ENCODE assay signal across 2 cellular contexts in the genomic region with DNA sequence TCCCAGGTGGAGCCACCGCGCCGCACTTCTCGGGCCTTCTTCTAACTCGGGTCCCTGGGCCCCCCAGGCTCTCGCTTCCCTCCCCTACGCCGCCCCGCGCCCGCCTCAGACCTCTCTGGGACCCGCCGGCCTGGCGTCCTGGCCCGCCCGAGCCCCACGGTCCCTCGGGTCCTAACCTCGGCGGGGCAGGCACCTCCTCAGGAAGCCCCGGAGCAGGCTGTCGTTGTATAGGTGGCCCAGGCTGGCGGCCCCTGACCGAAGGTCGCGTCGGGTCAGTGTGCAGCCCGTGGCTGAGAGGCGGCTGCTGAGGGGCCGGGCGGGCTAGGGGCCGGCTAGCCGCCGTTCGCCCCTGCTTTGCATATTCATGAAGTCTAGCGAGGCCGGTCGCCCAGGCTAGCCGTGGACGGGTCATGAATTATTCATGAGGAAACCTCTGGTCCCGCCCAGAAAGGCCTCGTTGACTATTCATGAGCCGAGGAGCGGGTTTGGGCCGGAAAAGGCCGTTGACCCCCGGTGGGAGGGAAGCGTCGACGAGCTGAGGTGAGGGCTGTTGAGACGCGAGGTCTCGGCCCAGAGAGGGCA.
TF ChIP-seq lines count a peak whose summit lies in the region.

HORMAD2 (plus strand) TSS at position 513 of the 582 bp plus-strand sequence. CDS start 13,489 bp downstream, outside the sequence.

TF ChIP-seq in liver, 16 proteins besides CTCF, POLR2A, EP300 and RAD21:
- TF ChIP-seq EGR1 (IDR thresholded peaks at IDR 0.05; ENCODE audit: low read depth in 2 of 2), result no peak
- TF ChIP-seq GABPA (IDR thresholded peaks at IDR 0.05 in 1 of 2, conservative IDR thresholded peaks at IDR 0.05 in 1 of 2), result no peak
- TF ChIP-seq ZBTB33 (IDR thresholded peaks at IDR 0.05), result no peak
- peak; percentile 71 to 73 for TF ChIP-seq RXRA (IDR thresholded peaks at IDR 0.05)
- TF ChIP-seq MAX (IDR thresholded peaks at IDR 0.05), result no peak
- TF ChIP-seq HNF4G (IDR thresholded peaks at IDR 0.05), result no peak
- TF ChIP-seq JUND (IDR thresholded peaks at IDR 0.05), result no peak
- peak; percentile 11 for TF ChIP-seq NR2F2 (IDR thresholded peaks at IDR 0.05)
- peak in 1 of 2 donors; percentile 31 for TF ChIP-seq HNF4A (conservative IDR thresholded peaks at IDR 0.05)

TF ChIP-seq in HepG2, 621 proteins besides CTCF, POLR2A, EP300 and RAD21:
- TF ChIP-seq RORA (CRISPR knock-in tag; IDR thresholded peaks at IDR 0.05), result no peak
- no peak for TF ChIP-seq NFKB2 (CRISPR knock-in tag; IDR thresholded peaks at IDR 0.05; ENCODE audit: borderline replicate concordance)
- TF ChIP-seq FOSL2 (CRISPR knock-in tag; IDR thresholded peaks at IDR 0.05), result no peak
- TF ChIP-seq, protein P1, sequence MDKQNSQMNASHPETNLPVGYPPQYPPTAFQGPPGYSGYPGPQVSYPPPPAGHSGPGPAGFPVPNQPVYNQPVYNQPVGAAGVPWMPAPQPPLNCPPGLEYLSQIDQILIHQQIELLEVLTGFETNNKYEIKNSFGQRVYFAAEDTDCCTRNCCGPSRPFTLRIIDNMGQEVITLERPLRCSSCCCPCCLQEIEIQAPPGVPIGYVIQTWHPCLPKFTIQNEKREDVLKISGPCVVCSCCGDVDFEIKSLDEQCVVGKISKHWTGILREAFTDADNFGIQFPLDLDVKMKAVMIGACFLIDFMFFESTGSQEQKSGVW (CRISPR knock-in tag; IDR thresholded peaks at IDR 0.05; ENCODE audit: borderline replicate concordance), result no peak
- no peak for TF ChIP-seq RFX1 (IDR thresholded peaks at IDR 0.05)
- TF ChIP-seq NFE2 (CRISPR knock-in tag; IDR thresholded peaks at IDR 0.05), result no peak
- TF ChIP-seq, protein P2, sequence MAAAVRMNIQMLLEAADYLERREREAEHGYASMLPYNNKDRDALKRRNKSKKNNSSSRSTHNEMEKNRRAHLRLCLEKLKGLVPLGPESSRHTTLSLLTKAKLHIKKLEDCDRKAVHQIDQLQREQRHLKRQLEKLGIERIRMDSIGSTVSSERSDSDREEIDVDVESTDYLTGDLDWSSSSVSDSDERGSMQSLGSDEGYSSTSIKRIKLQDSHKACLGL (CRISPR knock-in tag; IDR thresholded peaks at IDR 0.05), result no peak
- TF ChIP-seq, protein P3, sequence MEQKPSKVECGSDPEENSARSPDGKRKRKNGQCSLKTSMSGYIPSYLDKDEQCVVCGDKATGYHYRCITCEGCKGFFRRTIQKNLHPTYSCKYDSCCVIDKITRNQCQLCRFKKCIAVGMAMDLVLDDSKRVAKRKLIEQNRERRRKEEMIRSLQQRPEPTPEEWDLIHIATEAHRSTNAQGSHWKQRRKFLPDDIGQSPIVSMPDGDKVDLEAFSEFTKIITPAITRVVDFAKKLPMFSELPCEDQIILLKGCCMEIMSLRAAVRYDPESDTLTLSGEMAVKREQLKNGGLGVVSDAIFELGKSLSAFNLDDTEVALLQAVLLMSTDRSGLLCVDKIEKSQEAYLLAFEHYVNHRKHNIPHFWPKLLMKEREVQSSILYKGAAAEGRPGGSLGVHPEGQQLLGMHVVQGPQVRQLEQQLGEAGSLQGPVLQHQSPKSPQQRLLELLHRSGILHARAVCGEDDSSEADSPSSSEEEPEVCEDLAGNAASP (CRISPR knock-in tag; IDR thresholded peaks at IDR 0.05; ENCODE audit: borderline replicate concordance), result no peak
- TF ChIP-seq BRCA1 (CRISPR knock-in tag; IDR thresholded peaks at IDR 0.05), result no peak
- TF ChIP-seq TEAD2 (CRISPR knock-in tag; IDR thresholded peaks at IDR 0.05), result no peak
- TF ChIP-seq ATF1 (CRISPR knock-in tag; IDR thresholded peaks at IDR 0.05), result no peak
- no peak for TF ChIP-seq ZNF510 (CRISPR knock-in tag; IDR thresholded peaks at IDR 0.05; ENCODE audit: low read depth)
- TF ChIP-seq HMGXB3 (CRISPR knock-in tag; IDR thresholded peaks at IDR 0.05; ENCODE audit: borderline replicate concordance), result no peak
- no peak for TF ChIP-seq NAIF1 (CRISPR knock-in tag; IDR thresholded peaks at IDR 0.05; ENCODE audit: borderline replicate concordance)
- no peak for TF ChIP-seq ZC3H4 (CRISPR knock-in tag; IDR thresholded peaks at IDR 0.05; ENCODE audit: borderline replicate concordance)
